Comparison of ENCODE assay signal across 23 cellular contexts in the genomic region with DNA sequence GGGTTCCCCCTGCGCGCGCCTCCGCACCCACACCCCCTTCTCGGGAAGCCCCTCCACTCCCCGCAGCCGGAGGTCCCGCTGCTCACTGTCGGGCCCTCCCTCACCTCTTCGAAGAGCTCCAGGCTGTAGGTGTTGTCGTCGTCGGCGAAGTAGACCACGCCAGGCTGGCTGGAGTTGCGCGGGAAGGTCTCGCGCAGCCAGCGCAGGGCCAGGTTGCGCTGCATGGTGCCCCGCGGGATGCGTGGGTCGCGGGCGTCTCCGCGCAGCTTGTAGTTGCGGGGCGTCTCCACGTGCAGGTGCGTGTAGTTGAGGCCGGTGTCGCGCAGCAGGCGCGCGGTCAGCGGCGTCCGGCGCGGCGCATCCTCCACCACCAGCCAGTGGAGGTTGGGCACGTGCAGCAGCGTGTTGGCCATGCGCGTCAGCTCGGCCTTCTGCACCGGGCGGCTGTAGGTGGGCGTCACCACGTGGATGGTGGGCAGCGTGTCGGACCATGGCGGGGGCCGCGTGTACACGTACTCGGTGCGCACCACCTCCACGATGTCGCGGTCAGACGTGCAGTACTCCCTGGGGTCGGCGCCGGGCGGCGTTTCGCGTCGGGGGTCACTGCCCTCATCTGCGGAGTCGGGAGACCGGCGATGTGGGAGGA.
"Had no signal": no experiment of that assay in that cellular context is flagged by ENCODE, and none has a peak within 500 bp of the region (broad histone marks: within the 10 kb centered on the region; RNA-seq: fewer than 3 reads in every experiment).

No MANE protein-coding gene starts in this region.

- H2AFZ ChIP-seq: parathyroid adenoma had no signal

- H3K4me1 ChIP-seq: colonic mucosa, heart left ventricle, left ventricle myocardium inferior, lower lobe of right lung, parathyroid adenoma, spleen, upper lobe of left lung had no signal

- H3K36me3 ChIP-seq: colonic mucosa, gastrocnemius medialis, heart left ventricle, left ventricle myocardium inferior, lower lobe of right lung, neutrophil, spleen, tibial artery, upper lobe of left lung had no signal

- H3K9ac ChIP-seq: parathyroid adenoma had no signal

- ATAC-seq: esophagus mucosa; gastrocnemius medialis; heart left ventricle; left colon; lower lobe of right lung; natural killer cell; stimulated activated naive B cell treated with anti-CD40 and anti-IgM and Interleukin-4, amounts not matched to agents 10 μg/mL and 1 μg/mL and 100 μg/mL, for 72 hours had no signal

- H3K4me3 ChIP-seq: colonic mucosa, gastrocnemius medialis, heart left ventricle, left ventricle myocardium inferior, lower lobe of right lung, skin epidermis, spleen, stomach, tibial artery, upper lobe of left lung had no signal

- H3K27ac ChIP-seq: colonic mucosa, epithelial cell of prostate, gastrocnemius medialis, heart left ventricle, left ventricle myocardium inferior, lower lobe of right lung, neutrophil, parathyroid adenoma, skin epidermis, spleen, stomach, tibial artery, upper lobe of left lung had no signal

- H3K27me3 ChIP-seq: colonic mucosa, gastrocnemius medialis, upper lobe of left lung had no signal

- DNase-seq: colonic mucosa; effector CD8-positive, alpha-beta T cell; endodermal cell; foreskin fibroblast; gastrocnemius medialis; heart left ventricle; hippocampal formation; kidney glomerular epithelial cell; left colon; left ventricle myocardium inferior; lower lobe of right lung; natural killer cell; spleen; stimulated activated CD4-positive, alpha-beta T cell treated with anti-CD3 and anti-CD28 coated beads, Interleukin-4, amount 100 ng/mL, for 4 hours; stimulated activated naive B cell treated with anti-CD40 and anti-IgM and Interleukin-4, amounts not matched to agents 10 μg/mL and 1 μg/mL and 100 μg/mL, for 72 hours; stomach; tibial artery had no signal

- H3K9me3 ChIP-seq: colonic mucosa, gastrocnemius medialis, heart left ventricle, left ventricle myocardium inferior, lower lobe of right lung, neutrophil, spleen, stomach, tibial artery, upper lobe of left lung had no signal
